Comparison of ENCODE assay signal across 10 cellular contexts in genomic region chr12:109612975-109613502, GRCh38. TPM values are rescaled to one million over a fixed set of nuclear protein-coding genes. Genes with fewer than 3 reads are reported as not detected.
DNase-seq lines count a peak whose midpoint lies in the region; ATAC-seq and TF ChIP-seq lines count a peak whose summit lies in the region.
"Had no signal": no experiment of that assay in that cellular context is flagged by ENCODE, and none has a peak within 500 bp of the region (broad histone marks: within the 10 kb centered on the region; RNA-seq: fewer than 3 reads in every experiment).

No MANE protein-coding gene starts in this region.

- H3K9me2 ChIP-seq in DOHH2 (replicated peaks; ENCODE audit: control insufficient read depth, low read length): no peaks in the 10 kb centered on the region

- H3K36me3 Mint-ChIP-seq in immature natural killer cell: no peaks in the 10 kb centered on the region

- ATAC-seq in stimulated activated naive CD8-positive, alpha-beta T cell treated with anti-CD3 and anti-CD28 coated beads, Interleukin-15, amount 100 ng/mL, for 72 hours: no peak
- ATAC-seq in GM21381 (IDR thresholded peaks at IDR 0.05; ENCODE audit: unreplicated experiment): no peak
- ATAC-seq: gastroesophageal sphincter had no signal

- no peaks in the 10 kb centered on the region for H3K36me3 ChIP-seq in DOHH2 (ENCODE audit: control insufficient read depth, low read length)
- H3K36me3 ChIP-seq: gastroesophageal sphincter had no signal

- no peaks in the 10 kb centered on the region for H3K9me3 Mint-ChIP-seq in stimulated activated naive CD8-positive, alpha-beta T cell treated with anti-CD3 and anti-CD28 coated beads, Interleukin-15, amount 100 ng/mL, for 72 hours
- H3K9me3 Mint-ChIP-seq in immature natural killer cell: no peaks in the 10 kb centered on the region
- H3K9me3 Mint-ChIP-seq: activated T-helper 1 cell treated with anti-CD3 and anti-CD28 coated beads, Interleukin-12 subunit alpha, Interleukin-12 subunit beta, Interleukin-2, Interleukin-4 antibody, amounts not matched to agents 30 ng/mL and 10 ng/mL and 1 ng/mL, durations not matched to agents 14 hours and 24 hours and 36 hours had no signal

- no peak overlapping the region for H3K27ac Mint-ChIP-seq in stimulated activated naive CD8-positive, alpha-beta T cell treated with anti-CD3 and anti-CD28 coated beads, Interleukin-15, amount 100 ng/mL, for 72 hours
- H3K27ac Mint-ChIP-seq in immature natural killer cell: no peak overlapping the region
- H3K27ac Mint-ChIP-seq: activated T-helper 1 cell treated with anti-CD3 and anti-CD28 coated beads, Interleukin-12 subunit alpha, Interleukin-12 subunit beta, Interleukin-2, Interleukin-4 antibody, amounts not matched to agents 30 ng/mL and 10 ng/mL and 1 ng/mL, durations not matched to agents 14 hours and 24 hours and 36 hours had no signal

- peak; percentile 66 for DNase-seq in HuH-7 (ENCODE audit: low spot score)
- DNase-seq in astrocyte of the spinal cord (ENCODE audit: low read depth, low spot score): peak; percentile 5
- DNase-seq in lung microvascular endothelial cell (ENCODE audit: low read depth in 2 of 2): peak; percentile 34 to 43
- DNase-seq in stimulated activated naive CD8-positive, alpha-beta T cell treated with anti-CD3 and anti-CD28 coated beads, Interleukin-15, amount 100 ng/mL, for 72 hours: no peak
- DNase-seq in immature natural killer cell: no peak
- DNase-seq: psoas muscle had no signal

- no peak overlapping the region for H3K4me3 Mint-ChIP-seq in stimulated activated naive CD8-positive, alpha-beta T cell treated with anti-CD3 and anti-CD28 coated beads, Interleukin-15, amount 100 ng/mL, for 72 hours
- H3K4me3 Mint-ChIP-seq in immature natural killer cell: no peak overlapping the region
- H3K4me3 Mint-ChIP-seq: activated T-helper 1 cell treated with anti-CD3 and anti-CD28 coated beads, Interleukin-12 subunit alpha, Interleukin-12 subunit beta, Interleukin-2, Interleukin-4 antibody, amounts not matched to agents 30 ng/mL and 10 ng/mL and 1 ng/mL, durations not matched to agents 14 hours and 24 hours and 36 hours had no signal

- no peaks in the 10 kb centered on the region for H3K4me1 Mint-ChIP-seq in stimulated activated naive CD8-positive, alpha-beta T cell treated with anti-CD3 and anti-CD28 coated beads, Interleukin-15, amount 100 ng/mL, for 72 hours
- H3K4me1 Mint-ChIP-seq in immature natural killer cell: no peaks in the 10 kb centered on the region

- no peaks in the 10 kb centered on the region for H4K20me1 ChIP-seq in DOHH2 (ENCODE audit: control insufficient read depth, insufficient read depth, low read depth, low read length)

- no peaks in the 10 kb centered on the region for H3K79me2 ChIP-seq in DOHH2 (ENCODE audit: control insufficient read depth, low read length)

- no peaks in the 10 kb centered on the region for H3K27me3 ChIP-seq in DOHH2 (ENCODE audit: control insufficient read depth, low read length)

- H3K27ac ChIP-seq in DOHH2 (ENCODE audit: low read depth, low read length): no peak overlapping the region
- H3K27ac ChIP-seq: gastroesophageal sphincter, psoas muscle had no signal

- H3K9me3 ChIP-seq in DOHH2 (ENCODE audit: control insufficient read depth, insufficient read depth, low read length): no peaks in the 10 kb centered on the region
- H3K9me3 ChIP-seq: gastroesophageal sphincter, psoas muscle had no signal

- H3K4me3 ChIP-seq in DOHH2 (ENCODE audit: low read length): no peak overlapping the region
- H3K4me3 ChIP-seq in astrocyte of the spinal cord (ENCODE audit: low read depth, low read length): no peak overlapping the region
- H3K4me3 ChIP-seq: gastroesophageal sphincter, psoas muscle had no signal

- H3K4me2 ChIP-seq in DOHH2 (ENCODE audit: low read length): no peak overlapping the region

- TF ChIP-seq CTCF in DOHH2 (IDR thresholded peaks at IDR 0.05; ENCODE audit: low read depth, low read length, poor library complexity, severe bottlenecking) (peak; percentile 54), astrocyte of the spinal cord (IDR thresholded peaks at IDR 0.05; ENCODE audit: low read depth, low read length) (peak; percentile 44)

- H3F3A ChIP-seq in DOHH2 (ENCODE audit: control insufficient read depth, insufficient read depth): no peaks in the 10 kb centered on the region

- in situ Hi-C loops in astrocyte of the spinal cord (cut with HindIII; ENCODE audit: low sequenced_read_pairs): no loop called here

- H3K4me1 ChIP-seq in DOHH2 (ENCODE audit: control insufficient read depth, low read length): no peaks in the 10 kb centered on the region
- H3K4me1 ChIP-seq: gastroesophageal sphincter, psoas muscle had no signal

- H3K27me3 Mint-ChIP-seq in stimulated activated naive CD8-positive, alpha-beta T cell treated with anti-CD3 and anti-CD28 coated beads, Interleukin-15, amount 100 ng/mL, for 72 hours: peaks cover 68% of the 10 kb centered on the region
- peaks cover 0 to 15% (median 4%) of the 10 kb centered on the region in 3 donors for H3K27me3 Mint-ChIP-seq in immature natural killer cell (ENCODE audit: low read depth in 3 of 3)

RNA-seq across cellular contexts. Expression of gene MVK, which starts 39.4 kb away (rescaled TPM):
- 6.7 and 9.6 TPM in 2 replicates for total RNA-seq in lung microvascular endothelial cell
- 1 to 10 TPM; 3.4 to 4.9 (median 4.2) TPM for polyA plus RNA-seq in immature natural killer cell

RNA-seq across cellular contexts. Expression of gene MMAB, which starts 39.7 kb away (rescaled TPM):
- total RNA-seq in lung microvascular endothelial cell: 10.5 and 22.0 TPM in 2 replicates
- polyA plus RNA-seq in immature natural killer cell: 10 to 100 TPM; 25.6 to 61.6 (median 59.0) TPM

Comparison
In these comparisons a context has a peak if more than half of its experiments do, and no peak if none do; other contexts are left out.
1. DNase-seq: peak in HuH-7 (single experiment), astrocyte of the spinal cord (single experiment) and lung microvascular endothelial cell (2 of 2); none in stimulated activated naive CD8-positive, alpha-beta T cell treated with anti-CD3 and anti-CD28 coated beads, Interleukin-15, amount 100 ng/mL, for 72 hours (0 of 2) and immature natural killer cell (0 of 3).